ENCODE assay signal across 15 cellular contexts in genomic region chr20:14790771-14791517, GRCh38.
DNase-seq lines count a peak whose midpoint lies in the region; ATAC-seq and TF ChIP-seq lines count a peak whose summit lies in the region.
"Had no signal": no experiment of that assay in that cellular context is flagged by ENCODE, and none has a peak within 500 bp of the region (broad histone marks: within the 10 kb centered on the region; RNA-seq: fewer than 3 reads in every experiment).

No MANE protein-coding gene starts in this region.

- H3K79me2 ChIP-seq in fibroblast of lung (ENCODE audit: control insufficient read depth, insufficient read depth, low read length), result no peaks in the 10 kb centered on the region

- no peaks in the 10 kb centered on the region for H4K20me1 ChIP-seq in fibroblast of lung (ENCODE audit: control insufficient read depth, extremely low read depth, insufficient read depth, low read length)

- no peak overlapping the region for H3K27ac ChIP-seq in fibroblast of lung (ENCODE audit: insufficient read depth, low read length)
- H3K27ac ChIP-seq: heart right ventricle, tibial artery had no signal

- no peak for TF ChIP-seq CTCF in fibroblast of lung (conservative IDR thresholded peaks at IDR 0.05 in 1 of 2, IDR thresholded peaks at IDR 0.05 in 1 of 2; ENCODE audit: low read depth in 1 of 2, low read length in 2 of 2)

- H3K4me1 ChIP-seq in fibroblast of lung (ENCODE audit: control insufficient read depth, extremely low read depth, insufficient read depth, low read length), result no peaks in the 10 kb centered on the region
- H3K4me1 ChIP-seq: heart right ventricle, tibial artery had no signal

- ATAC-seq in HG03095 (IDR thresholded peaks at IDR 0.05; ENCODE audit: unreplicated experiment), result no peak
- ATAC-seq: heart right ventricle had no signal

- H3K9me3 ChIP-seq in fibroblast of lung (ENCODE audit: control insufficient read depth, insufficient read depth, low read depth, low read length), result no peaks in the 10 kb centered on the region
- H3K9me3 ChIP-seq: heart right ventricle, tibial artery had no signal

- H3K27me3 ChIP-seq in fibroblast of lung (ENCODE audit: control insufficient read depth, insufficient read depth, low read length), result no peaks in the 10 kb centered on the region
- H3K27me3 ChIP-seq: heart right ventricle, tibial artery had no signal

- H3K4me2 ChIP-seq in fibroblast of lung (ENCODE audit: extremely low read depth, insufficient read depth, low read length), result no peak overlapping the region

- no peak overlapping the region for H2AFZ ChIP-seq in fibroblast of lung (ENCODE audit: low read length)

- no peaks in the 10 kb centered on the region for H3K36me3 ChIP-seq in fibroblast of lung (ENCODE audit: control insufficient read depth, insufficient read depth, low read length)
- H3K36me3 ChIP-seq: heart right ventricle, tibial artery had no signal

- DNase-seq in GM04503 (ENCODE audit: low read depth), result peak; percentile 20
- peak; percentile 88 for DNase-seq in NCI-H748 (lab: John Stamatoyannopoulos, UW; ENCODE audit: unreplicated experiment)
- DNase-seq in fibroblast of lung (ENCODE audit: low read depth in 2 of 2), result peak; percentile 2 to 49
- peak; percentile 46 for DNase-seq in skeletal muscle cell (ENCODE audit: low read depth)
- DNase-seq in SK-N-DZ (ENCODE audit: low spot score), result no peak
- no peak for DNase-seq in HuH-7.5 (ENCODE audit: low spot score)
- DNase-seq: activated CD8-positive, alpha-beta memory T cell treated with anti-CD3 and anti-CD28 coated beads, Interleukin-2, amount 50 U/mL, for 48 hours; activated naive CD4-positive, alpha-beta T cell treated with anti-CD3 and anti-CD28 coated beads for 36 hours; caudate nucleus; heart right ventricle; stimulated activated CD4-positive, alpha-beta T cell treated with anti-CD3 and anti-CD28 coated beads, Interleukin-2, amount 100 ng/mL, for 24 hours; stimulated activated CD8-positive, alpha-beta memory T cell treated with anti-CD3 and anti-CD28 coated beads, Interleukin-4, amount 100 ng/mL, for 48 hours; T-helper 1 cell; tibial artery had no signal

- no peak overlapping the region for H3K9ac ChIP-seq in fibroblast of lung (ENCODE audit: insufficient read depth, low read length)

- H3K4me3 ChIP-seq in fibroblast of lung (replicated peaks in 1 of 4; ENCODE audit: control extremely low read depth in 1 of 4, insufficient read depth in 1 of 4, low read depth in 3 of 4, low read length in 4 of 4) (no peak overlapping the region), skeletal muscle cell (ENCODE audit: low read depth, low read length) (no peak overlapping the region)
- H3K4me3 ChIP-seq: heart right ventricle, tibial artery had no signal

Comparison
In these comparisons a context has a peak if more than half of its experiments do, and no peak if none do; other contexts are left out.
1. DNase-seq: peak in GM04503 (single experiment), NCI-H748 (single experiment), fibroblast of lung (2 of 2) and skeletal muscle cell (single experiment); none in SK-N-DZ (single experiment) and HuH-7.5 (single experiment).